In genomic region chr19:6393074-6393981, GRCh38 we compare ENCODE assay signal across 8 cellular contexts. TPM values are rescaled to one million over a fixed set of nuclear protein-coding genes. Genes with fewer than 3 reads are reported as not detected.
DNase-seq lines count a peak whose midpoint lies in the region; ATAC-seq, FAIRE-seq and TF ChIP-seq lines count a peak whose summit lies in the region.

GTF2F1 (minus strand) TSS chr19:6393164; CDS start chr19:6392995, 169 bp downstream.

- H2AFZ ChIP-seq in SU-DHL-6 (ENCODE audit: low read depth, low read length, severe bottlenecking): peak within 1 kb of the TSS; percentile 98

- DNase-seq in GM10248 (ENCODE audit: extremely low spot score) (peak; percentile 98), NCI-H128 (lab: John Stamatoyannopoulos, UW; ENCODE audit: unreplicated experiment) (peak; percentile 85), Right ventricle myocardium inferior (ENCODE audit: missing footprints) (peak; percentile 97), pancreas (peak; percentile 87 to 96 (median 91)), tibial artery (peak; percentile 93 to 96)
- peak; percentile 95 for DNase-seq in activated naive CD8-positive, alpha-beta T cell treated with anti-CD3 and anti-CD28 coated beads, Interleukin-2, amount 10 ng/mL, durations not matched to agents 7 days and 5 days

- H3K4me2 ChIP-seq in SU-DHL-6 (ENCODE audit: low read depth, low read length, poor library complexity, severe bottlenecking): peak within 1 kb of the TSS; percentile 95

- H3K9ac ChIP-seq in SU-DHL-6 (ENCODE audit: low read length): peak within 1 kb of the TSS; percentile 79

- H3K4me1 Mint-ChIP-seq in activated naive CD8-positive, alpha-beta T cell treated with anti-CD3 and anti-CD28 coated beads, Interleukin-2, amount 10 ng/mL, durations not matched to agents 7 days and 5 days: peaks cover 21% of the 10 kb centered on the region

- CTCF ChIA-PET in GM10248 (lab: Yijun Ruan, JAX): interaction anchor here (1.3 to 1.5 kb wide), 3 partner anchors 16 to 174 kb away, joined by 3 to 5 read pairs (median 4); no protein-coding TSS in a partner anchor

- H3K4me1 ChIP-seq in pancreas: peaks cover 0 to 6% (median 0%) of the 10 kb centered on the region in 3 donors
- peaks cover 0 to 18% (median 14%) of the 10 kb centered on the region in 4 donors for H3K4me1 ChIP-seq in tibial artery

- no peaks in the 10 kb centered on the region for H3K9me3 Mint-ChIP-seq in activated naive CD8-positive, alpha-beta T cell treated with anti-CD3 and anti-CD28 coated beads, Interleukin-2, amount 10 ng/mL, durations not matched to agents 7 days and 5 days

- TF ChIP-seq CTCF in GM10248 (IDR thresholded peaks at IDR 0.05; ENCODE audit: control extremely low read depth, extremely low read depth, low read depth, missing control alignments) (no peak), SU-DHL-6 (IDR thresholded peaks at IDR 0.05; ENCODE audit: insufficient read depth, low read length, poor library complexity, severe bottlenecking) (no peak), pancreas (IDR thresholded peaks at IDR 0.05) (no peak), tibial artery (IDR thresholded peaks at IDR 0.05) (no peak)

- H3K27ac Mint-ChIP-seq in activated naive CD8-positive, alpha-beta T cell treated with anti-CD3 and anti-CD28 coated beads, Interleukin-2, amount 10 ng/mL, durations not matched to agents 7 days and 5 days: peak within 1 kb of the TSS; percentile 95

- no peaks in the 10 kb centered on the region for H3K9me3 ChIP-seq in SU-DHL-6 (ENCODE audit: insufficient read depth, low read length)
- H3K9me3 ChIP-seq in pancreas: no peaks in the 10 kb centered on the region
- no peaks in the 10 kb centered on the region for H3K9me3 ChIP-seq in tibial artery

- no peaks in the 10 kb centered on the region for H3K36me3 ChIP-seq in SU-DHL-6 (ENCODE audit: low read length)
- H3K36me3 ChIP-seq in pancreas: peaks cover 0 to 13% (median 10%) of the 10 kb centered on the region in 3 donors
- H3K36me3 ChIP-seq in tibial artery: peaks cover 6 to 24% (median 18%) of the 10 kb centered on the region in 3 donors

- no peaks in the 10 kb centered on the region for H3K27me3 Mint-ChIP-seq in activated naive CD8-positive, alpha-beta T cell treated with anti-CD3 and anti-CD28 coated beads, Interleukin-2, amount 10 ng/mL, durations not matched to agents 7 days and 5 days

- FAIRE-seq in pancreas (lab: Jason Lieb, UNC): no peak

- POLR2A ChIA-PET in GM10248 (lab: Yijun Ruan, JAX): interaction anchor here (0.6 to 1.4 kb wide), 4 partner anchors 11 to 206 kb away, joined by 4 to 6 read pairs (median 4); partner anchors contain the start of gene ALKBH7
- POLR2A ChIA-PET in activated naive CD8-positive, alpha-beta T cell treated with anti-CD3 and anti-CD28 coated beads, Interleukin-2, amount 10 ng/mL, durations not matched to agents 7 days and 5 days (lab: Charles Lee): interaction anchor here (0.6 to 2.6 kb wide), 9 partner anchors 16 to 129 kb away, joined by 3 to 28 read pairs (median 4); partner anchors contain the start of genes ALKBH7, CLPP, DENND1C and KHSRP

- 0% methylated on average over 63 to 69 of the region's 69 CpGs for WGBS in pancreas, 2 donors

- peaks cover 4% of the 10 kb centered on the region; the same call in 1 of the 2 replicates for H3F3A ChIP-seq in SU-DHL-6 (ENCODE audit: insufficient read depth)

- H3K79me2 ChIP-seq in SU-DHL-6 (ENCODE audit: insufficient read depth, low read length): peaks cover 14% of the 10 kb centered on the region

- no peaks in the 10 kb centered on the region for H3K9me2 ChIP-seq in SU-DHL-6 (replicated peaks; ENCODE audit: insufficient read depth, low read length)

- ATAC-seq in HG02610 (IDR thresholded peaks at IDR 0.05; ENCODE audit: unreplicated experiment) (peak; percentile 80), Right ventricle myocardium inferior (peak; percentile 95), pancreas (peak; percentile 90 to 95 (median 92))
- ATAC-seq in activated naive CD8-positive, alpha-beta T cell treated with anti-CD3 and anti-CD28 coated beads, Interleukin-2, amount 10 ng/mL, durations not matched to agents 7 days and 5 days (ENCODE audit: low read depth): peak; percentile 81

- H4K20me1 ChIP-seq in SU-DHL-6 (ENCODE audit: low read depth, low read length): no peaks in the 10 kb centered on the region

- peaks cover 12% of the 10 kb centered on the region for H3K36me3 Mint-ChIP-seq in activated naive CD8-positive, alpha-beta T cell treated with anti-CD3 and anti-CD28 coated beads, Interleukin-2, amount 10 ng/mL, durations not matched to agents 7 days and 5 days

- H3K4me3 ChIP-seq in SU-DHL-6 (ENCODE audit: insufficient read depth, low read length, poor library complexity, severe bottlenecking) (peak within 1 kb of the TSS; percentile 74), pancreas (peak within 1 kb of the TSS; percentile 64 to 87 (median 84)), tibial artery (peak within 1 kb of the TSS; percentile 63 to 88)

- peak within 1 kb of the TSS; percentile 11; the same call in 1 of the 2 replicates for H3K27ac ChIP-seq in SU-DHL-6 (ENCODE audit: low read depth, low read length)
- H3K27ac ChIP-seq in pancreas: peak within 1 kb of the TSS; percentile 84 to 94 (median 90)
- peak within 1 kb of the TSS; percentile 91 to 96 for H3K27ac ChIP-seq in tibial artery

- peak within 1 kb of the TSS; percentile 97 for H3K4me3 Mint-ChIP-seq in activated naive CD8-positive, alpha-beta T cell treated with anti-CD3 and anti-CD28 coated beads, Interleukin-2, amount 10 ng/mL, durations not matched to agents 7 days and 5 days

- intact Hi-C loops in Right ventricle myocardium inferior (cut with DNase I) (loop anchor here (1.0 to 2.0 kb wide), 2 partner anchors 21 to 32 kb away; partner anchors contain the start of genes ALKBH7 and CLPP), pancreas (cut with DNase I) (no loop called here), tibial artery (cut with DNase I; ENCODE audit: low total_unique reads) (no loop called here)

- H3K27me3 ChIP-seq in SU-DHL-6 (ENCODE audit: low read length): no peaks in the 10 kb centered on the region
- no peaks in the 10 kb centered on the region for H3K27me3 ChIP-seq in pancreas
- no peaks in the 10 kb centered on the region for H3K27me3 ChIP-seq in tibial artery

RNA-seq across cellular contexts. Expression of gene GTF2F1, which starts in this region (rescaled TPM):
- total RNA-seq in activated naive CD8-positive, alpha-beta T cell treated with anti-CD3 and anti-CD28 coated beads, Interleukin-2, amount 10 ng/mL, durations not matched to agents 7 days and 5 days: 10 to 100 TPM; 67.3 to 72.8 TPM
- total RNA-seq in Right ventricle myocardium inferior (29.6 TPM), pancreas (10 to 100 TPM; 28.3 to 39.5 (median 32.8) TPM)
- polyA plus RNA-seq in pancreas: 10 to 100 TPM; 40.9 to 49.3 TPM

Comparison
In these comparisons a context has a peak if more than half of its experiments do, and no peak if none do; other contexts are left out.
1. Peak in every context shown above with its lines: DNase-seq, ATAC-seq, H3K4me3 ChIP-seq and H3K27ac ChIP-seq.
2. H3K27ac ChIP-seq: peak in every context shown above with its lines; median percentile 94 in tibial artery; 90 in pancreas; 11 in SU-DHL-6.